In genomic region chr16:6969594-6969993, GRCh38 we compare ENCODE assay signal across 28 cellular contexts.
A peak's percentile ranks its signal among the peaks of the same experiment; 100 is the strongest.
DNase-seq lines count a peak whose midpoint lies in the region; ATAC-seq and TF ChIP-seq lines count a peak whose summit lies in the region.
"Had no signal": no experiment of that assay in that cellular context is flagged by ENCODE, and none has a peak within 500 bp of the region (broad histone marks: within the 10 kb centered on the region; RNA-seq: fewer than 3 reads in every experiment).

No MANE protein-coding gene starts in this region.

- H2AFZ ChIP-seq in GM23338 = no peak overlapping the region

- H3K4me3 ChIP-seq in GM23338 = no peak overlapping the region
- no peak overlapping the region for H3K4me3 ChIP-seq in WERI-Rb-1 (ENCODE audit: low read depth, low read length)
- H3K4me3 ChIP-seq: SK-N-MC had no signal

- no peaks in the 10 kb centered on the region for H3K27me3 ChIP-seq in GM23338 (ENCODE audit: insufficient read depth)
- H3K27me3 ChIP-seq in WERI-Rb-1 (ENCODE audit: insufficient read depth, low read depth, severe bottlenecking) = no peaks in the 10 kb centered on the region

- peaks cover 94% of the 10 kb centered on the region for H3K9me3 Mint-ChIP-seq in GM23338
- peaks cover 4% of the 10 kb centered on the region for H3K9me3 Mint-ChIP-seq in neural crest cell

- H3K79me2 ChIP-seq in GM23338 (replicated peaks; ENCODE audit: insufficient read depth) = no peaks in the 10 kb centered on the region

- ATAC-seq in GM23338 = no peak

- H3K27ac Mint-ChIP-seq in GM23338 (no peak overlapping the region), neural crest cell (ENCODE audit: unreplicated experiment) (no peak overlapping the region)
- H3K27ac Mint-ChIP-seq: B cell; CD14-positive monocyte; CD8-positive, alpha-beta memory T cell; IgD-negative memory B cell; T-helper 1 cell treated with Interleukin-12 subunit alpha and Interleukin-12 subunit beta and Interleukin-4 antibody, amounts not matched to agents 30 μg/mL and 1 μg/mL, for 36 hours had no signal

- H3K27ac ChIP-seq in GM23338 (ENCODE audit: low read depth) (no peak overlapping the region), WERI-Rb-1 (no peak overlapping the region)
- H3K27ac ChIP-seq: KMS-11, SK-N-MC had no signal

- TF ChIP-seq CTCF in GM23338 (conservative IDR thresholded peaks at IDR 0.05; ENCODE audit: low read depth in 2 of 2) (peak; percentile 7 to 17; a peak in 1 of 4 replicates), WERI-Rb-1 (IDR thresholded peaks at IDR 0.05; ENCODE audit: low read depth, low read length) (peak; percentile 26; the same call in 1 of the 2 replicates), neural crest cell (conservative IDR thresholded peaks at IDR 0.05) (peak; percentile 27)

- no peak overlapping the region for H3K4me2 ChIP-seq in GM23338
- H3K4me2 ChIP-seq: KMS-11 had no signal

- H3K36me3 ChIP-seq in GM23338 (ENCODE audit: insufficient read depth) = no peaks in the 10 kb centered on the region
- H3K36me3 ChIP-seq in WERI-Rb-1 = no peaks in the 10 kb centered on the region

- DNase-seq in ACHN = peak; percentile 27
- DNase-seq in GM23338 (ENCODE audit: low spot score) = peak; percentile 1
- no peak for DNase-seq in WERI-Rb-1
- DNase-seq in neural crest cell (ENCODE audit: low read depth, low spot score) = no peak
- no peak for DNase-seq in SKM-1 (lab: John Stamatoyannopoulos, UW; ENCODE audit: unreplicated experiment)
- no peak for DNase-seq in OCI-M2 (lab: John Stamatoyannopoulos, UW; ENCODE audit: unreplicated experiment)
- no peak for DNase-seq in NK-92 (lab: John Stamatoyannopoulos, UW; ENCODE audit: unreplicated experiment)
- DNase-seq in G401 (ENCODE audit: low spot score) = no peak
- DNase-seq: CD8-positive, alpha-beta memory T cell; DMS153; GDM1; H7; NCI-H1092 treated with DMSO at 0.1 percent for 48 hours; NCI-H1436 treated with DMSO at 0.1 percent for 48 hours; NCI-H187 treated with DMSO at 0.1 percent for 48 hours; NCI-H2171 treated with DMSO at 0.1 percent for 48 hours; NCI-H345; NCI-H524 treated with DMSO at 0.1 percent for 48 hours; NCI-H774; SIG-M5; SW 1271; T-helper 9 cell had no signal

- H3K4me1 ChIP-seq in GM23338 (ENCODE audit: insufficient read depth) = no peaks in the 10 kb centered on the region

- no peaks in the 10 kb centered on the region for H3K9me2 ChIP-seq in GM23338 (ENCODE audit: insufficient read depth)

- H4K20me1 ChIP-seq in GM23338 (replicated peaks; ENCODE audit: insufficient read depth) = no peaks in the 10 kb centered on the region

- H3F3A ChIP-seq in GM23338 (replicated peaks; ENCODE audit: low read depth) = no peaks in the 10 kb centered on the region

- no peak overlapping the region for H3K4me3 Mint-ChIP-seq in GM23338
- H3K4me3 Mint-ChIP-seq in neural crest cell = no peak overlapping the region
- H3K4me3 Mint-ChIP-seq: B cell; CD14-positive monocyte; CD8-positive, alpha-beta memory T cell; IgD-negative memory B cell; T-helper 1 cell treated with Interleukin-12 subunit alpha and Interleukin-12 subunit beta and Interleukin-4 antibody, amounts not matched to agents 30 μg/mL and 1 μg/mL, for 36 hours had no signal

- in situ Hi-C loops in ACHN (cut with HindIII; ENCODE audit: low pct_ligation_motif_present, low pct_unique_long_range_greater_than_20kb, low sequenced_read_pairs) = no loop called here
- in situ Hi-C loops in G401 (cut with HindIII; ENCODE audit: low sequenced_read_pairs) = no loop called here

- peaks cover 24% of the 10 kb centered on the region for H3K36me3 Mint-ChIP-seq in GM23338 (ENCODE audit: low read depth)
- no peaks in the 10 kb centered on the region for H3K36me3 Mint-ChIP-seq in neural crest cell (ENCODE audit: low read depth)
- H3K36me3 Mint-ChIP-seq: CD14-positive monocyte; CD8-positive, alpha-beta memory T cell had no signal

- H3K4me1 Mint-ChIP-seq in GM23338 = no peaks in the 10 kb centered on the region; the same call in 2 of the 3 replicates
- H3K4me1 Mint-ChIP-seq in neural crest cell = peaks cover 14% of the 10 kb centered on the region
- H3K4me1 Mint-ChIP-seq: B cell; CD14-positive monocyte; CD8-positive, alpha-beta memory T cell had no signal

- no peaks in the 10 kb centered on the region for H3K27me3 Mint-ChIP-seq in GM23338 (ENCODE audit: insufficient read depth, low read depth, poor library complexity)
- H3K27me3 Mint-ChIP-seq in neural crest cell (ENCODE audit: low read depth) = peaks cover 55% of the 10 kb centered on the region
- H3K27me3 Mint-ChIP-seq: B cell; CD8-positive, alpha-beta memory T cell; IgD-negative memory B cell had no signal

- H3K9me3 ChIP-seq in WERI-Rb-1 (ENCODE audit: severe bottlenecking) = no peaks in the 10 kb centered on the region

TF ChIP-seq in GM23338, 12 proteins besides CTCF, POLR2A, EP300 and RAD21:
- no peak for TF ChIP-seq JUNB (IDR thresholded peaks at IDR 0.05; ENCODE audit: unreplicated experiment)
- TF ChIP-seq EZH2 (IDR thresholded peaks at IDR 0.05; ENCODE audit: low read depth, unreplicated experiment) = no peak
- no peak for TF ChIP-seq POLR2AphosphoS5 (IDR thresholded peaks at IDR 0.05; ENCODE audit: low read depth)

Comparison
In these comparisons a context has a peak if more than half of its experiments do, and no peak if none do; other contexts are left out.
1. DNase-seq: peak in ACHN (single experiment) and GM23338 (single experiment); none in WERI-Rb-1 (single experiment), neural crest cell (single experiment), SKM-1 (single experiment), OCI-M2 (single experiment), NK-92 (single experiment) and G401 (single experiment).
2. Peak in every context shown above with its lines, with median percentiles within 50 percentile points of each other: CTCF ChIP-seq.